In the genomic region with DNA sequence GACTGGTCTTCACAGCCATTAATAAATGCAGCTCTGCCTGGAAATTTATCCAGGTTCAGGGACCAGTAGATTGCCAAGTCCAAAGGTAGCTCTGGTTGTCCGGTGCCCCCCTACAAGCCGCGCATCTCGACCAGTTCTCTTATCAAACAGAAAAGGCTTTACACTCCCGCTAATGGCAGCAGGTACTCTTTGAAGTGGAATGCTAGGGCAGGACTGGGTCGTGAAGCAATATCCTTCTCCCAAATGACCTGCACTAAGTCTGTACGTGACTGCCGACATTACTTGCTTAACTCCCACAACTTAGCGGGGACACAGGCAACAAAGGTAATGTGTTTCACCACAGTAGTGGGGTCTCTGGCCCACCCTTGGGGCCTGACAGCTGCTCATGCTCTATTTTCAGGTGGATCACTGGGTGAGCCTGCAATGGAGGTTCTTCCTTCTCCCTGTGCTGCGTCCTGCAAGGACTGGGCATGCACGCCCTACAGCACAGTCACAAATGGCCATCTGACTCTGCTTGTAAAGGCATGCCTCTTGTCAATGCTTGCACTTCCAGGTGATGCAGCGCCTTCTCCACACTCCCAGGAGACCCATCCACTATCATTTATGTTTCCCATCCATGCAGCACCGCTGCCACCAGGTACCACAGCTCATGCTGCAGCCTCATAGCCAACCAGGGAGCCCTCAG, we compare ENCODE assay signal across 1 cellular context.
TF ChIP-seq lines count a peak whose summit lies in the region.

No MANE protein-coding gene starts in this region.

TF ChIP-seq in GM12878, 131 proteins besides CTCF, POLR2A, EP300 and RAD21:
- no peak for TF ChIP-seq POLR2AphosphoS2 (IDR thresholded peaks at IDR 0.05; ENCODE audit: low read depth, low read length)
- no peak for TF ChIP-seq CBFB (IDR thresholded peaks at IDR 0.05; ENCODE audit: low read depth)
- TF ChIP-seq NR2F1 (conservative IDR thresholded peaks at IDR 0.05), result no peak
- TF ChIP-seq SIN3A (IDR thresholded peaks at IDR 0.05; ENCODE audit: low read depth, low read length), result no peak
- TF ChIP-seq GATAD2B (conservative IDR thresholded peaks at IDR 0.05; ENCODE audit: low read depth), result no peak
- TF ChIP-seq SPI1 (IDR thresholded peaks at IDR 0.05; ENCODE audit: borderline replicate concordance, insufficient read depth, low read depth, low read length), result no peak
- no peak for TF ChIP-seq SREBF1 (IDR thresholded peaks at IDR 0.05; ENCODE audit: low read length)
- TF ChIP-seq, protein P1, sequence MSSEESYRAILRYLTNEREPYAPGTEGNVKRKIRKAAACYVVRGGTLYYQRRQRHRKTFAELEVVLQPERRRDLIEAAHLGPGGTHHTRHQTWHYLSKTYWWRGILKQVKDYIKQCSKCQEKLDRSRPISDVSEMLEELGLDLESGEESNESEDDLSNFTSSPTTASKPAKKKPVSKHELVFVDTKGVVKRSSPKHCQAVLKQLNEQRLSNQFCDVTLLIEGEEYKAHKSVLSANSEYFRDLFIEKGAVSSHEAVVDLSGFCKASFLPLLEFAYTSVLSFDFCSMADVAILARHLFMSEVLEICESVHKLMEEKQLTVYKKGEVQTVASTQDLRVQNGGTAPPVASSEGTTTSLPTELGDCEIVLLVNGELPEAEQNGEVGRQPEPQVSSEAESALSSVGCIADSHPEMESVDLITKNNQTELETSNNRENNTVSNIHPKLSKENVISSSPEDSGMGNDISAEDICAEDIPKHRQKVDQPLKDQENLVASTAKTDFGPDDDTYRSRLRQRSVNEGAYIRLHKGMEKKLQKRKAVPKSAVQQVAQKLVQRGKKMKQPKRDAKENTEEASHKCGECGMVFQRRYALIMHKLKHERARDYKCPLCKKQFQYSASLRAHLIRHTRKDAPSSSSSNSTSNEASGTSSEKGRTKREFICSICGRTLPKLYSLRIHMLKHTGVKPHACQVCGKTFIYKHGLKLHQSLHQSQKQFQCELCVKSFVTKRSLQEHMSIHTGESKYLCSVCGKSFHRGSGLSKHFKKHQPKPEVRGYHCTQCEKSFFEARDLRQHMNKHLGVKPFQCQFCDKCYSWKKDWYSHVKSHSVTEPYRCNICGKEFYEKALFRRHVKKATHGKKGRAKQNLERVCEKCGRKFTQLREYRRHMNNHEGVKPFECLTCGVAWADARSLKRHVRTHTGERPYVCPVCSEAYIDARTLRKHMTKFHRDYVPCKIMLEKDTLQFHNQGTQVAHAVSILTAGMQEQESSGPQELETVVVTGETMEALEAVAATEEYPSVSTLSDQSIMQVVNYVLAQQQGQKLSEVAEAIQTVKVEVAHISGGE (CRISPR knock-in tag; IDR thresholded peaks at IDR 0.05), result no peak
- TF ChIP-seq, protein P2, sequence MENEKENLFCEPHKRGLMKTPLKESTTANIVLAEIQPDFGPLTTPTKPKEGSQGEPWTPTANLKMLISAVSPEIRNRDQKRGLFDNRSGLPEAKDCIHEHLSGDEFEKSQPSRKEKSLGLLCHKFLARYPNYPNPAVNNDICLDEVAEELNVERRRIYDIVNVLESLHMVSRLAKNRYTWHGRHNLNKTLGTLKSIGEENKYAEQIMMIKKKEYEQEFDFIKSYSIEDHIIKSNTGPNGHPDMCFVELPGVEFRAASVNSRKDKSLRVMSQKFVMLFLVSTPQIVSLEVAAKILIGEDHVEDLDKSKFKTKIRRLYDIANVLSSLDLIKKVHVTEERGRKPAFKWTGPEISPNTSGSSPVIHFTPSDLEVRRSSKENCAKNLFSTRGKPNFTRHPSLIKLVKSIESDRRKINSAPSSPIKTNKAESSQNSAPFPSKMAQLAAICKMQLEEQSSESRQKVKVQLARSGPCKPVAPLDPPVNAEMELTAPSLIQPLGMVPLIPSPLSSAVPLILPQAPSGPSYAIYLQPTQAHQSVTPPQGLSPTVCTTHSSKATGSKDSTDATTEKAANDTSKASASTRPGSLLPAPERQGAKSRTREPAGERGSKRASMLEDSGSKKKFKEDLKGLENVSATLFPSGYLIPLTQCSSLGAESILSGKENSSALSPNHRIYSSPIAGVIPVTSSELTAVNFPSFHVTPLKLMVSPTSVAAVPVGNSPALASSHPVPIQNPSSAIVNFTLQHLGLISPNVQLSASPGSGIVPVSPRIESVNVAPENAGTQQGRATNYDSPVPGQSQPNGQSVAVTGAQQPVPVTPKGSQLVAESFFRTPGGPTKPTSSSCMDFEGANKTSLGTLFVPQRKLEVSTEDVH (IDR thresholded peaks at IDR 0.05; ENCODE audit: low read depth, partially characterized antibody), result no peak
- no peak for TF ChIP-seq SUPT20H (IDR thresholded peaks at IDR 0.05; ENCODE audit: borderline replicate concordance, control insufficient read depth, low read depth, low read length)
- no peak for TF ChIP-seq ZZZ3 (IDR thresholded peaks at IDR 0.05; ENCODE audit: control insufficient read depth, insufficient read length, low read depth)
- TF ChIP-seq BACH1 (IDR thresholded peaks at IDR 0.05; ENCODE audit: borderline replicate concordance), result no peak
- TF ChIP-seq, protein P3, sequence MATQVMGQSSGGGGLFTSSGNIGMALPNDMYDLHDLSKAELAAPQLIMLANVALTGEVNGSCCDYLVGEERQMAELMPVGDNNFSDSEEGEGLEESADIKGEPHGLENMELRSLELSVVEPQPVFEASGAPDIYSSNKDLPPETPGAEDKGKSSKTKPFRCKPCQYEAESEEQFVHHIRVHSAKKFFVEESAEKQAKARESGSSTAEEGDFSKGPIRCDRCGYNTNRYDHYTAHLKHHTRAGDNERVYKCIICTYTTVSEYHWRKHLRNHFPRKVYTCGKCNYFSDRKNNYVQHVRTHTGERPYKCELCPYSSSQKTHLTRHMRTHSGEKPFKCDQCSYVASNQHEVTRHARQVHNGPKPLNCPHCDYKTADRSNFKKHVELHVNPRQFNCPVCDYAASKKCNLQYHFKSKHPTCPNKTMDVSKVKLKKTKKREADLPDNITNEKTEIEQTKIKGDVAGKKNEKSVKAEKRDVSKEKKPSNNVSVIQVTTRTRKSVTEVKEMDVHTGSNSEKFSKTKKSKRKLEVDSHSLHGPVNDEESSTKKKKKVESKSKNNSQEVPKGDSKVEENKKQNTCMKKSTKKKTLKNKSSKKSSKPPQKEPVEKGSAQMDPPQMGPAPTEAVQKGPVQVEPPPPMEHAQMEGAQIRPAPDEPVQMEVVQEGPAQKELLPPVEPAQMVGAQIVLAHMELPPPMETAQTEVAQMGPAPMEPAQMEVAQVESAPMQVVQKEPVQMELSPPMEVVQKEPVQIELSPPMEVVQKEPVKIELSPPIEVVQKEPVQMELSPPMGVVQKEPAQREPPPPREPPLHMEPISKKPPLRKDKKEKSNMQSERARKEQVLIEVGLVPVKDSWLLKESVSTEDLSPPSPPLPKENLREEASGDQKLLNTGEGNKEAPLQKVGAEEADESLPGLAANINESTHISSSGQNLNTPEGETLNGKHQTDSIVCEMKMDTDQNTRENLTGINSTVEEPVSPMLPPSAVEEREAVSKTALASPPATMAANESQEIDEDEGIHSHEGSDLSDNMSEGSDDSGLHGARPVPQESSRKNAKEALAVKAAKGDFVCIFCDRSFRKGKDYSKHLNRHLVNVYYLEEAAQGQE (IDR thresholded peaks at IDR 0.05; ENCODE audit: low read depth, low read length), result no peak
- no peak for TF ChIP-seq MTA2 (IDR thresholded peaks at IDR 0.05; ENCODE audit: low read depth)
- no peak for TF ChIP-seq NFYA (IDR thresholded peaks at IDR 0.05; ENCODE audit: borderline replicate concordance, low read depth, low read length)
- no peak for TF ChIP-seq SIX5 (IDR thresholded peaks at IDR 0.05; ENCODE audit: low read depth, low read length, severe bottlenecking)
- TF ChIP-seq NRF1 (conservative IDR thresholded peaks at IDR 0.05; ENCODE audit: low read depth, low read length), result no peak
- no peak for TF ChIP-seq WRNIP1 (IDR thresholded peaks at IDR 0.05; ENCODE audit: borderline replicate concordance, low read depth, low read length)
- TF ChIP-seq KDM1A (IDR thresholded peaks at IDR 0.05; ENCODE audit: borderline replicate concordance), result no peak
TF ChIP-seq in GM12878: peak in this region for 0.
